In the genomic region with DNA sequence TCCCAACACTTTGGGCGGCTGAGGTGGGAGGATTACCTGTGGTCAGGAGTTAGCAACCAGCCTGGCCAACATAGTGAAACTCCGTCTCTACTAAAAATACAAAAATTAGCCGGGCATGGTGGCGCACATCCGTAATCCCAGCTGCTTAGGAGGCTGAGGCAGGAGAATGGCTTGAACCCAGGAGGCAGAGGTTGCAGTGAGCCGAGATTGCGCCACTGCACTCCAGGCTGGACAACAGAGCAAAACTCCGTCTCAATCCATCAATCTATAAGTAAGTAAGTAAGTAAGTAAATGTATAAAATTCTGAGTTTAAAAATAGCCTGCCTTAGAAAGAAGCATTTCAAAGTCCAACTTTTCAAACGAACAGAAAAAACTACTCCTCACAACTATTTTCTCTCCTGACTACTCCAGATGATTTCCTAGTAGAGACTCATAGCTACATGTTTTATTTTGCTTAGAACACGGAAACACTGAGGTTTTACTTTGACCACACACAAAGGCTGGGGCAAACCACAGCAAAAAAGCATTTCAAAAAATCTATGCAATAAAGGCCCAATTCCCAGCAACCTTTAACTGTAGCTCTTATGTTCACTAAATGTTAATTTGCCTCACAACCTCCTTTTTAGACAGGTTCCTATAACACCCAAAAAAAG, we compare ENCODE assay signal across 8 cellular contexts. TPM values are rescaled to one million over a fixed set of nuclear protein-coding genes. Genes with fewer than 3 reads are reported as not detected.
A peak's percentile ranks its signal among the peaks of the same experiment; 100 is the strongest.
DNase-seq lines count a peak whose midpoint lies in the region; ATAC-seq, FAIRE-seq and TF ChIP-seq lines count a peak whose summit lies in the region.

No MANE protein-coding gene starts in this region.

- peaks cover 16% of the 10 kb centered on the region for H3K4me1 Mint-ChIP-seq in astrocyte (ENCODE audit: low read depth, unreplicated experiment)

- peaks cover 39% of the 10 kb centered on the region for H3K36me3 ChIP-seq in Loucy (ENCODE audit: insufficient read depth, low read length)
- peaks cover 14% of the 10 kb centered on the region for H3K36me3 ChIP-seq in astrocyte (ENCODE audit: insufficient read depth, low read length)
- peaks cover 11 to 20% of the 10 kb centered on the region in 2 donors for H3K36me3 ChIP-seq in small intestine (ENCODE audit: control insufficient read depth in 2 of 2, insufficient read depth in 2 of 2, low read length in 2 of 2)
- H3K36me3 ChIP-seq in lower lobe of right lung: peaks cover 33% of the 10 kb centered on the region

- TF ChIP-seq CTCF in Loucy (conservative IDR thresholded peaks at IDR 0.05; ENCODE audit: low read length) (no peak), astrocyte (IDR thresholded peaks at IDR 0.05; ENCODE audit: insufficient read depth, low read depth, low read length) (no peak), lower lobe of right lung (IDR thresholded peaks at IDR 0.05) (no peak)

- H3K9me3 ChIP-seq in Loucy (ENCODE audit: insufficient read depth, low read depth, low read length) (no peaks in the 10 kb centered on the region), astrocyte (ENCODE audit: insufficient read depth, low read depth, low read length) (no peaks in the 10 kb centered on the region), small intestine (ENCODE audit: control insufficient read depth, low read depth) (no peaks in the 10 kb centered on the region), lower lobe of right lung (no peaks in the 10 kb centered on the region)

- peak; percentile 70 for DNase-seq in astrocyte (ENCODE audit: low read depth)
- peak; percentile 46 for DNase-seq in small intestine
- no peak for DNase-seq in erythroblast (lab: John Stamatoyannopoulos, UW)
- DNase-seq in pons (ENCODE audit: low spot score): no peak
- DNase-seq in lower lobe of right lung: no peak

- 59 to 74% (median 67%) methylated on average over 10 of the region's 10 CpGs for WGBS in small intestine, 3 donors

- FAIRE-seq in astrocyte (lab: Jason Lieb, UNC): no peak
- FAIRE-seq in small intestine (lab: Jason Lieb, UNC): no peak

- peak overlapping the region; percentile 25 for H3K4me3 ChIP-seq in Loucy (ENCODE audit: low read length, poor library complexity, severe bottlenecking)
- no peak overlapping the region for H3K4me3 ChIP-seq in astrocyte (ENCODE audit: insufficient read depth, low read depth, low read length)
- no peak overlapping the region for H3K4me3 ChIP-seq in small intestine (ENCODE audit: low read depth in 1 of 2, low read length in 2 of 2)
- H3K4me3 ChIP-seq in lower lobe of right lung: no peak overlapping the region

- peak; percentile 55 for ATAC-seq in GM19328 (IDR thresholded peaks at IDR 0.05; ENCODE audit: unreplicated experiment)
- ATAC-seq in GM18517 (IDR thresholded peaks at IDR 0.05; ENCODE audit: unreplicated experiment): no peak
- no peak for ATAC-seq in lower lobe of right lung

- H3K9ac ChIP-seq in Loucy (ENCODE audit: low read depth, low read length, poor library complexity, severe bottlenecking) (no peak overlapping the region), astrocyte (ENCODE audit: low read length) (peak overlapping the region; percentile 22)

- H3K27ac ChIP-seq in astrocyte (ENCODE audit: low read depth, low read length) (peak overlapping the region; percentile 1), small intestine (ENCODE audit: low read depth in 1 of 2, low read length in 1 of 2) (no peak overlapping the region), lower lobe of right lung (no peak overlapping the region)

- no peak for TF ChIP-seq POLR2A in erythroblast (IDR thresholded peaks at IDR 0.05; ENCODE audit: low read length)

- no peaks in the 10 kb centered on the region for H3K9me3 Mint-ChIP-seq in astrocyte (ENCODE audit: unreplicated experiment)

- no peaks in the 10 kb centered on the region for H3F3A ChIP-seq in Loucy (ENCODE audit: low read depth)

- H3K27me3 Mint-ChIP-seq in astrocyte (ENCODE audit: low read depth, unreplicated experiment): no peaks in the 10 kb centered on the region

- intact Hi-C loops in lower lobe of right lung (cut with DNase I): no loop called here

- H3K27me3 ChIP-seq in Loucy (ENCODE audit: insufficient read depth, low read length, poor library complexity, severe bottlenecking): no peaks in the 10 kb centered on the region
- no peaks in the 10 kb centered on the region for H3K27me3 ChIP-seq in astrocyte (ENCODE audit: insufficient read depth, low read length)
- no peaks in the 10 kb centered on the region for H3K27me3 ChIP-seq in small intestine (ENCODE audit: control insufficient read depth in 2 of 2, insufficient read depth in 2 of 2, low read length in 2 of 2)
- no peaks in the 10 kb centered on the region for H3K27me3 ChIP-seq in lower lobe of right lung (ENCODE audit: low read depth)

- H3K4me3 Mint-ChIP-seq in astrocyte (ENCODE audit: unreplicated experiment): no peak overlapping the region

- H4K20me1 ChIP-seq in Loucy (ENCODE audit: insufficient read depth, low read length, poor library complexity, severe bottlenecking): peaks cover 40% of the 10 kb centered on the region
- peaks cover 93% of the 10 kb centered on the region for H4K20me1 ChIP-seq in astrocyte (ENCODE audit: insufficient read depth, low read length)

- peaks cover 44% of the 10 kb centered on the region for H3K79me2 ChIP-seq in Loucy (ENCODE audit: insufficient read depth, low read length)
- H3K79me2 ChIP-seq in astrocyte (ENCODE audit: insufficient read depth, low read length): peaks cover 89% of the 10 kb centered on the region

- H3K36me3 Mint-ChIP-seq in astrocyte (ENCODE audit: low read depth, unreplicated experiment): peaks cover 8% of the 10 kb centered on the region

- H2AFZ ChIP-seq in Loucy (ENCODE audit: low read length) (no peak overlapping the region), astrocyte (ENCODE audit: low read depth, low read length) (no peak overlapping the region)

- H3K9me2 ChIP-seq in Loucy (replicated peaks; ENCODE audit: low read depth, low read length): no peaks in the 10 kb centered on the region

- H3K27ac Mint-ChIP-seq in astrocyte (ENCODE audit: unreplicated experiment): peak overlapping the region; percentile 6

- H3K4me1 ChIP-seq in Loucy (ENCODE audit: insufficient read depth, low read length, poor library complexity, severe bottlenecking) (peaks cover 18% of the 10 kb centered on the region), astrocyte (ENCODE audit: insufficient read depth, low read length) (peaks cover 14% of the 10 kb centered on the region), small intestine (ENCODE audit: control insufficient read depth in 2 of 2, insufficient read depth in 1 of 2, low read depth in 1 of 2, low read length in 1 of 2) (peaks cover 0 to 5% of the 10 kb centered on the region in 2 donors), lower lobe of right lung (peaks cover 17% of the 10 kb centered on the region)

- peak overlapping the region; percentile 66 for H3K4me2 ChIP-seq in Loucy (ENCODE audit: low read depth, low read length, poor library complexity, severe bottlenecking)
- H3K4me2 ChIP-seq in astrocyte (ENCODE audit: low read length): peak overlapping the region; percentile 63

RNA-seq across cellular contexts. Expression of a gene that starts 16.3 kb away (rescaled TPM):
- 19.7 and 24.4 TPM in 2 replicates for total RNA-seq in astrocyte
- 1 to 10 TPM; 5.8 to 6.8 (median 6.2) TPM for polyA plus RNA-seq in small intestine
- total RNA-seq in lower lobe of right lung: 18.6 TPM

RNA-seq across cellular contexts. Expression of a gene that starts 18.2 kb away (rescaled TPM):
- total RNA-seq in astrocyte (2.7 and 2.9 TPM in 2 replicates), lower lobe of right lung (3.3 TPM)
- polyA plus RNA-seq in small intestine: 1 to 10 TPM in 1 of 3 donors, under 1 TPM in 1, not detected in 1; 0.60 to 3.5 TPM

RNA-seq across cellular contexts. Expression of a gene that starts 29.3 kb away (rescaled TPM):
- 20.1 and 23.6 TPM in 2 replicates for total RNA-seq in astrocyte
- polyA plus RNA-seq in small intestine: 10 to 100 TPM in 1 of 3 donors, 1 to 10 TPM in 2; 9.2 to 12.7 (median 10.0) TPM
- total RNA-seq in lower lobe of right lung: 26.8 TPM

Comparison
In these comparisons a context has a peak if more than half of its experiments do, and no peak if none do; other contexts are left out.
1. DNase-seq: peak in astrocyte (single experiment) and small intestine (single experiment); none in erythroblast (0 of 2), pons (single experiment) and lower lobe of right lung (single experiment).